8 cellular contexts compared by ENCODE assay signal in the genomic region with DNA sequence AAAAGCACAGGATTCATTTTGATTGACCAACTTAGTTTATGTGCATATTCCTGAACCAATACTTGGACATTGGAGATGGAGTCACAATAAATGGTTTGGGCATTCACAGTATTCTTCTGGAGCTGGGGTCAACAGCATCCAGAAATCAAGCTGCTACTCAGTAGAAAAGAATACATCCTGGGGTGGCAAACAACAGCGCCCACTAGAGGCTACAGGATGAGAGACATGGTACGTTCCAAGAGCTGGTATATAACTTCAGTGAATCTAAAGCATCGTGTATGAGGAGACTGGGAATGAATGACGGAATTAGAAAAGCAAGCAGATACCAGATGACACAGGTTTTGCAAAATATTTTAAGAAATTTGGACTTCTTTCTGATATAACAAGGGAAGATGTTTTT.
A peak's percentile ranks its signal among the peaks of the same experiment; 100 is the strongest.
DNase-seq lines count a peak whose midpoint lies in the region; ATAC-seq and TF ChIP-seq lines count a peak whose summit lies in the region.

No MANE protein-coding gene starts in this region.

- peak; percentile 76 for TF ChIP-seq CTCF in foreskin keratinocyte (conservative IDR thresholded peaks at IDR 0.05)

- peak; percentile 87 for ATAC-seq in GM21825 (IDR thresholded peaks at IDR 0.05; ENCODE audit: unreplicated experiment)
- ATAC-seq in foreskin keratinocyte = peak; percentile 70

- no peaks in the 10 kb centered on the region for H3K4me1 ChIP-seq in foreskin keratinocyte

- no peak overlapping the region for H3K27ac ChIP-seq in foreskin keratinocyte

- DNase-seq in D341Med (ENCODE audit: low spot score) (peak; percentile 48), NCI-H82 (lab: John Stamatoyannopoulos, UW) (peak; percentile 71), foreskin keratinocyte (peak in 1 of 2 donors; percentile 18), DMS79 (lab: John Stamatoyannopoulos, UW) (no peak), NCI-H2196 treated with DMSO at 0.1 percent for 48 hours (lab: John Stamatoyannopoulos, UW; ENCODE audit: unreplicated experiment) (no peak), NCI-H1048 (lab: John Stamatoyannopoulos, UW) (no peak)
- no peak for DNase-seq in stimulated activated naive CD4-positive, alpha-beta T cell (lab: John Stamatoyannopoulos, UW)

- H3K27me3 ChIP-seq in foreskin keratinocyte = no peaks in the 10 kb centered on the region

Comparison
In these comparisons a context has a peak if more than half of its experiments do, and no peak if none do; other contexts are left out.
1. DNase-seq: peak in D341Med (single experiment) and NCI-H82 (single experiment); none in DMS79 (single experiment), stimulated activated naive CD4-positive, alpha-beta T cell (0 of 6), NCI-H2196 treated with DMSO at 0.1 percent for 48 hours (single experiment) and NCI-H1048 (single experiment).